19 cellular contexts compared by ENCODE assay signal in genomic region chr14:60631842-60632241, GRCh38. TPM values are rescaled to one million over a fixed set of nuclear protein-coding genes. Genes with fewer than 3 reads are reported as not detected.
DNase-seq lines count a peak whose midpoint lies in the region; ATAC-seq, FAIRE-seq and TF ChIP-seq lines count a peak whose summit lies in the region.
"Had no signal": no experiment of that assay in that cellular context is flagged by ENCODE, and none has a peak within 500 bp of the region (broad histone marks: within the 10 kb centered on the region; RNA-seq: fewer than 3 reads in every experiment).

No MANE protein-coding gene starts in this region.

- H3K9ac ChIP-seq in MM.1S (ENCODE audit: low read length): no peak overlapping the region

- H3K4me3 ChIP-seq in MM.1S (ENCODE audit: low read length): no peak overlapping the region
- no peak overlapping the region for H3K4me3 ChIP-seq in psoas muscle
- no peak overlapping the region for H3K4me3 ChIP-seq in HAP-1
- no peak overlapping the region for H3K4me3 ChIP-seq in adrenal gland

- in situ Hi-C loops in HAP-1 (cut with MboI; ENCODE audit: low sequenced_read_pairs): loop anchor here (25.0 kb wide), 1 partner anchor 355 kb away; the partner anchor contains the start of genes SLC38A6 and TRMT5

- DNase-seq in HTR-8/SVneo (ENCODE audit: insufficient read length, low spot score): no peak
- DNase-seq in MM.1S: no peak
- no peak for DNase-seq in psoas muscle
- no peak for DNase-seq in NCI-H526 (lab: John Stamatoyannopoulos, UW)
- no peak for DNase-seq in NCI-H128 (lab: John Stamatoyannopoulos, UW; ENCODE audit: unreplicated experiment)
- no peak for DNase-seq in HAP-1 (ENCODE audit: low spot score in 2 of 2)
- no peak for DNase-seq in adrenal gland
- DNase-seq: ACHN; BE2C; C1 segment of cervical spinal cord; CD4-positive, CD25-positive, alpha-beta regulatory T cell; CD8-positive, alpha-beta memory T cell; COR-L47; DMS 273 treated with DMSO at 0.1 percent for 48 hours; GDM1; GOT3; H7 had no signal

- TF ChIP-seq CTCF in MM.1S (IDR thresholded peaks at IDR 0.05; ENCODE audit: low read length) (no peak), psoas muscle (IDR thresholded peaks at IDR 0.05) (no peak), adrenal gland (IDR thresholded peaks at IDR 0.05) (no peak)

- H3K9me2 ChIP-seq in MM.1S (replicated peaks; ENCODE audit: insufficient read depth, low read length): no peaks in the 10 kb centered on the region

- H3K4me1 ChIP-seq in MM.1S (ENCODE audit: low read length) (peaks cover 10% of the 10 kb centered on the region; the same call in 1 of the 2 replicates), psoas muscle (peaks cover 29% of the 10 kb centered on the region), HAP-1 (peaks cover 3% of the 10 kb centered on the region; the same call in 1 of the 2 replicates), adrenal gland (replicated peaks in 1 of 2) (no peaks in the 10 kb centered on the region)
- H3K4me1 ChIP-seq: BE2C had no signal

- H3F3A ChIP-seq in MM.1S (ENCODE audit: insufficient read depth, low read length): peaks cover 14% of the 10 kb centered on the region

- no peak overlapping the region for H2AFZ ChIP-seq in MM.1S (ENCODE audit: low read length)

- H3K9me3 ChIP-seq in MM.1S (replicated peaks; ENCODE audit: insufficient read depth, low read length) (no peaks in the 10 kb centered on the region), psoas muscle (no peaks in the 10 kb centered on the region), HAP-1 (no peaks in the 10 kb centered on the region), adrenal gland (replicated peaks in 1 of 3) (no peaks in the 10 kb centered on the region)
- H3K9me3 ChIP-seq: BE2C had no signal

- no peak for TF ChIP-seq POLR2A in adrenal gland (IDR thresholded peaks at IDR 0.05)

- WGBS in psoas muscle, 3 donors: 85 to 92% (median 88%) methylated on average over 2 of the region's 2 CpGs
- 67 to 83% (median 73%) methylated on average over 2 of the region's 2 CpGs for WGBS in adrenal gland, 4 donors

- H3K27me3 ChIP-seq in MM.1S (replicated peaks; ENCODE audit: insufficient read depth, low read length): no peaks in the 10 kb centered on the region; the same call in 1 of the 2 replicates
- no peaks in the 10 kb centered on the region for H3K27me3 ChIP-seq in psoas muscle (ENCODE audit: insufficient read depth in 3 of 3, low read length in 2 of 3)
- H3K27me3 ChIP-seq in HAP-1 (ENCODE audit: low read depth): no peaks in the 10 kb centered on the region
- H3K27me3 ChIP-seq in adrenal gland: peaks cover 12% of the 10 kb centered on the region

- H3K4me2 ChIP-seq in MM.1S (ENCODE audit: low read depth, low read length): peak overlapping the region; percentile 61; the same call in 1 of the 2 replicates

- no peaks in the 10 kb centered on the region for H3K36me3 ChIP-seq in MM.1S (replicated peaks; ENCODE audit: insufficient read depth, low read length)
- H3K36me3 ChIP-seq in psoas muscle (ENCODE audit: insufficient read depth in 1 of 2, low read depth in 1 of 2): no peaks in the 10 kb centered on the region
- H3K36me3 ChIP-seq in HAP-1 (replicated peaks): no peaks in the 10 kb centered on the region
- H3K36me3 ChIP-seq in adrenal gland (replicated peaks in 1 of 2): no peaks in the 10 kb centered on the region
- H3K36me3 ChIP-seq: BE2C had no signal

- no peaks in the 10 kb centered on the region for H4K20me1 ChIP-seq in MM.1S (ENCODE audit: insufficient read depth, low read length)

- H3K27ac ChIP-seq in MM.1S (ENCODE audit: low read length) (no peak overlapping the region), psoas muscle (peak overlapping the region; percentile 59), adrenal gland (no peak overlapping the region)

- H3K79me2 ChIP-seq in MM.1S (ENCODE audit: low read length): no peaks in the 10 kb centered on the region

- peak; percentile 19; the same call in 2 of the 3 replicates for ATAC-seq in SK-N-SH treated with all-trans-retinoic acid at 6 μM for 48 hours
- no peak for ATAC-seq in psoas muscle

- intact Hi-C loops in psoas muscle (cut with DNase I) (no loop called here), adrenal gland (cut with DNase I) (no loop called here)

- peak; percentile 94 for FAIRE-seq in HTR-8/SVneo (lab: Jason Lieb, UNC)
- FAIRE-seq: GM12892 had no signal

TF ChIP-seq in SK-N-SH treated with all-trans-retinoic acid at 6 μM for 48 hours, 23 proteins besides CTCF, POLR2A, EP300 and RAD21 (continues in another document):
- no peak for TF ChIP-seq OSR1 (CRISPR knock-in tag; IDR thresholded peaks at IDR 0.05)
- no peak for TF ChIP-seq ZNF565 (CRISPR knock-in tag; conservative IDR thresholded peaks at IDR 0.05; ENCODE audit: low read depth)
- TF ChIP-seq, protein P1, sequence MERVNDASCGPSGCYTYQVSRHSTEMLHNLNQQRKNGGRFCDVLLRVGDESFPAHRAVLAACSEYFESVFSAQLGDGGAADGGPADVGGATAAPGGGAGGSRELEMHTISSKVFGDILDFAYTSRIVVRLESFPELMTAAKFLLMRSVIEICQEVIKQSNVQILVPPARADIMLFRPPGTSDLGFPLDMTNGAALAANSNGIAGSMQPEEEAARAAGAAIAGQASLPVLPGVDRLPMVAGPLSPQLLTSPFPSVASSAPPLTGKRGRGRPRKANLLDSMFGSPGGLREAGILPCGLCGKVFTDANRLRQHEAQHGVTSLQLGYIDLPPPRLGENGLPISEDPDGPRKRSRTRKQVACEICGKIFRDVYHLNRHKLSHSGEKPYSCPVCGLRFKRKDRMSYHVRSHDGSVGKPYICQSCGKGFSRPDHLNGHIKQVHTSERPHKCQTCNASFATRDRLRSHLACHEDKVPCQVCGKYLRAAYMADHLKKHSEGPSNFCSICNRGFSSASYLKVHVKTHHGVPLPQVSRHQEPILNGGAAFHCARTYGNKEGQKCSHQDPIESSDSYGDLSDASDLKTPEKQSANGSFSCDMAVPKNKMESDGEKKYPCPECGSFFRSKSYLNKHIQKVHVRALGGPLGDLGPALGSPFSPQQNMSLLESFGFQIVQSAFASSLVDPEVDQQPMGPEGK (CRISPR knock-in tag; IDR thresholded peaks at IDR 0.05; ENCODE audit: borderline replicate concordance): no peak
- TF ChIP-seq ZC3H10 (CRISPR knock-in tag; IDR thresholded peaks at IDR 0.05): no peak
- TF ChIP-seq CSRNP3 (CRISPR knock-in tag; IDR thresholded peaks at IDR 0.05): no peak
- no peak for TF ChIP-seq TCF4 (CRISPR knock-in tag; IDR thresholded peaks at IDR 0.05; ENCODE audit: borderline replicate concordance)
- TF ChIP-seq SNAI2 (CRISPR knock-in tag; IDR thresholded peaks at IDR 0.05): no peak
- TF ChIP-seq PPARA (CRISPR knock-in tag; IDR thresholded peaks at IDR 0.05; ENCODE audit: borderline replicate concordance): no peak
- TF ChIP-seq BACH2 (CRISPR knock-in tag; IDR thresholded peaks at IDR 0.05; ENCODE audit: borderline replicate concordance): no peak
- no peak for TF ChIP-seq ESRRG (CRISPR knock-in tag; IDR thresholded peaks at IDR 0.05)
- TF ChIP-seq ZFP30 (CRISPR knock-in tag; IDR thresholded peaks at IDR 0.05): no peak
- TF ChIP-seq TOX (CRISPR knock-in tag; IDR thresholded peaks at IDR 0.05; ENCODE audit: borderline replicate concordance): no peak
- TF ChIP-seq TSHZ2 (CRISPR knock-in tag; IDR thresholded peaks at IDR 0.05): no peak
- no peak for TF ChIP-seq GLIS3 (CRISPR knock-in tag; IDR thresholded peaks at IDR 0.05)

RNA-seq across cellular contexts. Expression of gene SIX1, which starts 17.4 kb away (rescaled TPM):
- 10 to 100 TPM; 38.5 to 58.0 (median 43.4) TPM for total RNA-seq in psoas muscle
- polyA plus RNA-seq in psoas muscle: 10 to 100 TPM in 2 of 3 donors, 1 to 10 TPM in 1; 8.3 to 86.6 (median 37.7) TPM
- total RNA-seq in adrenal gland: under 1 TPM; 0.12 to 0.96 (median 0.66) TPM
- under 1 TPM; 0.15 to 0.67 (median 0.24) TPM for polyA plus RNA-seq in adrenal gland
- total RNA-seq: CD4-positive, CD25-positive, alpha-beta regulatory T cell; CD8-positive, alpha-beta memory T cell; H7 had no signal
- polyA plus RNA-seq: CD4-positive, CD25-positive, alpha-beta regulatory T cell; CD8-positive, alpha-beta memory T cell had no signal

Comparison
In these comparisons a context has a peak if more than half of its experiments do, and no peak if none do; other contexts are left out.
1. RNA of gene SIX1, which starts 17.4 kb away (total RNA-seq): 38.5 to 58.0 TPM in psoas muscle; 0.12 to 0.96 TPM in adrenal gland; every median in the first group is over 10 times any median in the second.